ENCODE assay signal across 9 cellular contexts in genomic region chr14:106268013-106268727, GRCh38.
A peak's percentile ranks its signal among the peaks of the same experiment; 100 is the strongest.
DNase-seq lines count a peak whose midpoint lies in the region; ATAC-seq, FAIRE-seq and TF ChIP-seq lines count a peak whose summit lies in the region.
"Had no signal": no experiment of that assay in that cellular context is flagged by ENCODE, and none has a peak within 500 bp of the region (broad histone marks: within the 10 kb centered on the region; RNA-seq: fewer than 3 reads in every experiment).

No MANE protein-coding gene starts in this region.

- no peaks in the 10 kb centered on the region for H3K9me3 Mint-ChIP-seq in stimulated activated memory B cell treated with anti-CD40 and anti-IgM and Interleukin-4, amounts not matched to agents 10 μg/mL and 1 μg/mL and 100 μg/mL, for 72 hours
- H3K9me3 Mint-ChIP-seq: IgD-negative memory B cell had no signal

- peak; percentile 57 for ATAC-seq in stimulated activated memory B cell treated with anti-CD40 and anti-IgM and Interleukin-4, amounts not matched to agents 10 μg/mL and 1 μg/mL and 100 μg/mL, for 72 hours
- ATAC-seq in GM19328 (IDR thresholded peaks at IDR 0.05; ENCODE audit: unreplicated experiment), result no peak

- no peak overlapping the region for H3K27ac ChIP-seq in WERI-Rb-1

- TF ChIP-seq CTCF in WERI-Rb-1 (IDR thresholded peaks at IDR 0.05; ENCODE audit: low read depth, low read length) (peak; percentile 37), bronchial epithelial cell (IDR thresholded peaks at IDR 0.05; ENCODE audit: insufficient read depth, low read length, severe bottlenecking) (no peak)

- H3K9me3 ChIP-seq in WERI-Rb-1 (ENCODE audit: severe bottlenecking), result no peaks in the 10 kb centered on the region

- H3K27ac Mint-ChIP-seq in stimulated activated memory B cell treated with anti-CD40 and anti-IgM and Interleukin-4, amounts not matched to agents 10 μg/mL and 1 μg/mL and 100 μg/mL, for 72 hours, result peak overlapping the region; percentile 81

- peaks cover 8% of the 10 kb centered on the region for H3K4me1 Mint-ChIP-seq in stimulated activated memory B cell treated with anti-CD40 and anti-IgM and Interleukin-4, amounts not matched to agents 10 μg/mL and 1 μg/mL and 100 μg/mL, for 72 hours

- DNase-seq in NCI-H2081 (lab: John Stamatoyannopoulos, UW) (peak; percentile 8 to 16), NCI-H2081 treated with DMSO at 0.1 percent for 48 hours (lab: John Stamatoyannopoulos, UW) (no peak), WERI-Rb-1 (peak; percentile 20), bronchial epithelial cell (ENCODE audit: low read depth) (no peak), NCI-H2029 treated with DMSO at 0.1 percent for 48 hours (lab: John Stamatoyannopoulos, UW) (no peak), NCI-H2227 treated with DMSO at 0.1 percent for 48 hours (lab: John Stamatoyannopoulos, UW) (no peak)

- H3K27me3 ChIP-seq in WERI-Rb-1 (ENCODE audit: insufficient read depth, low read depth, severe bottlenecking) (peaks cover 59% of the 10 kb centered on the region), bronchial epithelial cell (ENCODE audit: control insufficient read depth, insufficient read depth, low read length) (no peaks in the 10 kb centered on the region)

- no peak overlapping the region for H3K4me3 ChIP-seq in WERI-Rb-1 (ENCODE audit: low read depth, low read length)
- no peak overlapping the region for H3K4me3 ChIP-seq in bronchial epithelial cell (ENCODE audit: low read depth, low read length)

- H3K36me3 ChIP-seq in WERI-Rb-1 (no peaks in the 10 kb centered on the region), bronchial epithelial cell (ENCODE audit: control insufficient read depth, insufficient read depth, low read length) (no peaks in the 10 kb centered on the region)

- peaks cover 5% of the 10 kb centered on the region for H3K36me3 Mint-ChIP-seq in stimulated activated memory B cell treated with anti-CD40 and anti-IgM and Interleukin-4, amounts not matched to agents 10 μg/mL and 1 μg/mL and 100 μg/mL, for 72 hours

- peak; percentile 97 for FAIRE-seq in bronchial epithelial cell (lab: Jason Lieb, UNC)

- H3K27me3 Mint-ChIP-seq in stimulated activated memory B cell treated with anti-CD40 and anti-IgM and Interleukin-4, amounts not matched to agents 10 μg/mL and 1 μg/mL and 100 μg/mL, for 72 hours, result peaks cover 10% of the 10 kb centered on the region

- peak overlapping the region; percentile 81 for H3K4me3 Mint-ChIP-seq in stimulated activated memory B cell treated with anti-CD40 and anti-IgM and Interleukin-4, amounts not matched to agents 10 μg/mL and 1 μg/mL and 100 μg/mL, for 72 hours

Comparison
In these comparisons a context has a peak if more than half of its experiments do, and no peak if none do; other contexts are left out.
1. DNase-seq: peak in NCI-H2081 (2 of 2) and WERI-Rb-1 (single experiment); none in NCI-H2081 treated with DMSO at 0.1 percent for 48 hours (single experiment), bronchial epithelial cell (single experiment), NCI-H2029 treated with DMSO at 0.1 percent for 48 hours (single experiment) and NCI-H2227 treated with DMSO at 0.1 percent for 48 hours (single experiment).